Comparison of ENCODE assay signal across 8 cellular contexts in the genomic region with DNA sequence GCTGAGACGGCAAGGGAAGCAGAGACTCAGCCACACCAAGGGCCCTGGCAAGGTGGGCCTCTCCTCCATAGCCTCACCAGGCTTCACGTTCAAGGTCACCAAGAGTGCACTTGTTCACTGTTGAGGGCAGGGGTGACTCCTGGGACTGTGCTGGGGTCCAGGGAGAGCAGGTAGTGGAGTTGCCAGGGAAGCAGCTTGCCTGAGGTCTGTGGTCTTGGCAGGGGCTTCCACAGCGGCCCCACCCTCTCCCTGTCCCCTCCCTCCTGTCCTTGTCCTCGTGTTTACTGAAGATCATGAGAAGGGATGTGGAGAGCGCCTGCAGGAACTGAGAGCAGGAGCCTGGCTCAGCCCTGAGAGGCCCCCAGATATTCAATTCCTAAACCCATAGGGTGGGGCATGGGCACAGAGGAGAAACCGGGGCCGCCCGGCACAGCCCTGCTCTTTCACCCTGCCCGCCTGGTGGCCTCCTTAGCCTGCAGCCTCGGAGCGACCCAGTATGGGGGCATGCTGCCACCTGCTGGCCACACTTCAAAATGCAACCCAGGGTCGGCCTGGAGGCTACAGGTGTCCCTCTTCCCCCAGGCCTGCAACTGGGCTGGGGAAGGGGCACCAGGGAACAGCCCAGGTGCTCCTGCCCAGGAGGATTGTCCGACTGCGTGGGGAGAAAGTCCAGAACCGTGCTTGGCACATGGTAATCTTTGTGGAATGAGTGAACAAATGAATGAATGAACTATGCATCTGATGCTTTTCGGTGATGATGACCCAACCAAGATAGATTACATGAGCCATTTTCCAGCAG. TPM values are rescaled to one million over a fixed set of nuclear protein-coding genes. Genes with fewer than 3 reads are reported as not detected.
DNase-seq lines count a peak whose midpoint lies in the region; ATAC-seq, FAIRE-seq and TF ChIP-seq lines count a peak whose summit lies in the region.
"Not testable (repeated sequence)": the region's sequence is repeated elsewhere in the genome, so short reads cannot be mapped to it uniquely, and the experiment has no call there.

No MANE protein-coding gene starts in this region.

- H3K9ac ChIP-seq in mammary epithelial cell (ENCODE audit: insufficient read depth, low read length); keratinocyte (ENCODE audit: control insufficient read depth, extremely low read depth, insufficient read depth, low read length): not testable (repeated sequence)

- CTCF ChIA-PET in mammary epithelial cell (lab: Charles Lee; ENCODE audit: low non-redundant PET): interaction anchor here (0.6 kb wide), 1 partner anchor 533 kb away, joined by 6 read pairs; no protein-coding TSS in a partner anchor

- H3K36me3 ChIP-seq in mammary epithelial cell (ENCODE audit: insufficient read depth, low read length); keratinocyte (ENCODE audit: control insufficient read depth in 2 of 2, extremely low read depth in 1 of 2, insufficient read depth in 2 of 2, low read length in 2 of 2): not testable (repeated sequence)

- ATAC-seq in GM18870 (IDR thresholded peaks at IDR 0.05; ENCODE audit: unreplicated experiment) (peak; percentile 67), HG03159 (IDR thresholded peaks at IDR 0.05; ENCODE audit: unreplicated experiment) (peak; percentile 79)
- peak; percentile 77 to 81 for ATAC-seq in activated CD4-positive, CD25-positive, alpha-beta regulatory T cell treated with anti-CD3 and anti-CD28 coated beads, Interleukin-2, amount 50 U/mL, for 24 hours

- DNase-seq in AG08396 (ENCODE audit: low spot score) (peak; percentile 85), NCI-H446 (lab: John Stamatoyannopoulos, UW) (peak; percentile 39 to 77), mammary epithelial cell (peak; percentile 56)
- DNase-seq in keratinocyte (ENCODE audit: low read depth, low spot score): not testable (repeated sequence)
- DNase-seq in stimulated activated CD4-positive, alpha-beta T cell treated with anti-CD3 and anti-CD28 coated beads, Interleukin-15, amount 100 ng/mL, for 48 hours (ENCODE audit: low read depth in 2 of 2): peak; percentile 77 to 83

- H3K9me3 ChIP-seq in mammary epithelial cell (replicated peaks; ENCODE audit: insufficient read depth, low read length); keratinocyte (ENCODE audit: control insufficient read depth, low read depth, low read length): not testable (repeated sequence)

- intact Hi-C loops in mammary epithelial cell (cut with micrococcal nuclease): loop anchor here (1.0 to 5.0 kb wide), 5 partner anchors 107 to 588 kb away; no protein-coding TSS in a partner anchor

- not testable (repeated sequence) for H3K4me2 ChIP-seq in mammary epithelial cell (ENCODE audit: insufficient read depth, low read depth, low read length); keratinocyte (ENCODE audit: control insufficient read depth, extremely low read depth, insufficient read depth, low read depth, low read length)

- WGBS in mammary epithelial cell (ENCODE audit: low coverage, missing lambda C conversion rate): 33% methylated on average over 9 of the region's 16 CpGs

- in situ Hi-C loops in mammary epithelial cell (cut with MboI; ENCODE audit: low sequenced_read_pairs in 2 of 2): loop anchor here in 1 of 2 donors (5.0 to 25.0 kb wide), 2 partner anchors 103 to 533 kb away; no protein-coding TSS in a partner anchor

- H3K9me1 ChIP-seq in keratinocyte (ENCODE audit: control insufficient read depth, extremely low read depth, insufficient read depth, low read length): not testable (repeated sequence)

- dilution Hi-C loops in mammary epithelial cell (cut with HindIII; ENCODE audit: low sequenced_read_pairs): not testable (repeated sequence)
- dilution Hi-C loops in keratinocyte (cut with MboI; ENCODE audit: extremely low pct_ligation_motif_present, low sequenced_read_pairs): loop anchor here (25.0 kb wide), 1 partner anchor 553 kb away; no protein-coding TSS in a partner anchor

- TF ChIP-seq CTCF in mammary epithelial cell (conservative IDR thresholded peaks at IDR 0.05 in 1 of 2, IDR thresholded peaks at IDR 0.05 in 1 of 2; ENCODE audit: extremely low read depth in 1 of 2, insufficient read depth in 1 of 2, low read depth in 1 of 2, low read length in 2 of 2): peak; percentile 69 to 88
- peak; percentile 74 to 95 (median 93) for TF ChIP-seq CTCF in keratinocyte (optimal IDR thresholded peaks at IDR 0.05 in 1 of 3, IDR thresholded peaks at IDR 0.05 in 1 of 3, conservative IDR thresholded peaks at IDR 0.05 in 1 of 3; ENCODE audit: extremely low read depth in 1 of 3, insufficient read depth in 2 of 3, low read length in 3 of 3)

- H4K20me1 ChIP-seq in mammary epithelial cell (ENCODE audit: insufficient read depth, low read length); keratinocyte (ENCODE audit: control insufficient read depth, extremely low read depth, insufficient read depth, low read length): not testable (repeated sequence)

- H2AFZ ChIP-seq in mammary epithelial cell (ENCODE audit: low read depth, low read length); keratinocyte (ENCODE audit: control insufficient read depth, low read length): not testable (repeated sequence)

- not testable (repeated sequence) for H3K79me2 ChIP-seq in mammary epithelial cell (ENCODE audit: insufficient read depth, low read length); keratinocyte (ENCODE audit: control insufficient read depth, insufficient read depth, low read length)

- H3K27ac ChIP-seq in mammary epithelial cell (ENCODE audit: insufficient read depth, low read depth, low read length); keratinocyte (ENCODE audit: control insufficient read depth, insufficient read depth, low read length): not testable (repeated sequence)

- not testable (repeated sequence) for H3K4me1 ChIP-seq in mammary epithelial cell (ENCODE audit: insufficient read depth, low read length); keratinocyte (ENCODE audit: control insufficient read depth, extremely low read depth, insufficient read depth, low read length)

- peak; percentile 60 for FAIRE-seq in keratinocyte (lab: Jason Lieb, UNC)

- not testable (repeated sequence) for BruUV-seq in mammary epithelial cell (replicated peaks; lab: Mats Ljungman, UMichigan)

- not testable (repeated sequence) for H3K4me3 ChIP-seq in mammary epithelial cell (replicated peaks in 1 of 3; ENCODE audit: insufficient read depth in 1 of 3, low read depth in 2 of 3, low read length in 3 of 3); keratinocyte (ENCODE audit: control insufficient read depth in 2 of 3, extremely low read depth in 1 of 3, insufficient read depth in 2 of 3, low read depth in 1 of 3, low read length in 3 of 3)

- H3K27me3 ChIP-seq in mammary epithelial cell (ENCODE audit: insufficient read depth, low read length); keratinocyte (ENCODE audit: control insufficient read depth, extremely low read depth, insufficient read depth, low read length): not testable (repeated sequence)

RNA-seq across cellular contexts. Expression of gene ALPI, which starts 15.5 kb away (rescaled TPM):
- total RNA-seq in mammary epithelial cell: not detected
- polyA plus RNA-seq in mammary epithelial cell: not detected
- polyA minus RNA-seq in mammary epithelial cell: not detected
- not detected in 3 replicates for polyA plus RNA-seq in keratinocyte
- not detected for polyA plus RNA-seq in keratinocyte (2011; ENCODE audit: low read depth)
- not detected in 2 replicates for polyA plus RNA-seq in keratinocyte (2011; cell fraction: cytosol; rRNA removed)
- polyA plus RNA-seq in keratinocyte (2011; cell fraction: nucleus; rRNA removed): not detected in 2 replicates
- not detected in 2 replicates for polyA plus RNA-seq in keratinocyte (2012; ENCODE audit: low replicate concordance)
- polyA minus RNA-seq in keratinocyte: not detected in 3 replicates
- not detected for polyA minus RNA-seq in keratinocyte (2011; cell fraction: cytosol; rRNA and poly(A)+ RNA removed)
- polyA minus RNA-seq in keratinocyte (2011; cell fraction: nucleus; rRNA and poly(A)+ RNA removed): not detected in 2 replicates

RNA-seq across cellular contexts. Expression of gene ALPG, which starts 33.8 kb away (rescaled TPM):
- total RNA-seq in mammary epithelial cell: not detected
- polyA plus RNA-seq in mammary epithelial cell: 0.03 TPM
- not detected for polyA minus RNA-seq in mammary epithelial cell
- polyA plus RNA-seq in keratinocyte: not detected in 3 replicates
- not detected for polyA plus RNA-seq in keratinocyte (2011; ENCODE audit: low read depth)
- not detected in 2 replicates for polyA plus RNA-seq in keratinocyte (2011; cell fraction: cytosol; rRNA removed)
- polyA plus RNA-seq in keratinocyte (2011; cell fraction: nucleus; rRNA removed): not detected in 2 replicates
- not detected in 2 replicates for polyA plus RNA-seq in keratinocyte (2012; ENCODE audit: low replicate concordance)
- not detected in 3 replicates for polyA minus RNA-seq in keratinocyte
- polyA minus RNA-seq in keratinocyte (2011; cell fraction: cytosol; rRNA and poly(A)+ RNA removed): not detected
- polyA minus RNA-seq in keratinocyte (2011; cell fraction: nucleus; rRNA and poly(A)+ RNA removed): not detected in 2 replicates

RNA-seq across cellular contexts. Expression of gene ECEL1, which starts 47.2 kb away (rescaled TPM):
- total RNA-seq in mammary epithelial cell: not detected
- polyA plus RNA-seq in mammary epithelial cell (not detected), keratinocyte (not detected in 3 replicates)
- polyA minus RNA-seq in mammary epithelial cell (not detected), keratinocyte (not detected in 3 replicates)
- not detected for polyA plus RNA-seq in keratinocyte (2011; ENCODE audit: low read depth)
- polyA plus RNA-seq in keratinocyte (2011; cell fraction: cytosol; rRNA removed): not detected in 2 replicates
- polyA plus RNA-seq in keratinocyte (2011; cell fraction: nucleus; rRNA removed): not detected in 2 replicates
- not detected in 2 replicates for polyA plus RNA-seq in keratinocyte (2012; ENCODE audit: low replicate concordance)
- polyA minus RNA-seq in keratinocyte (2011; cell fraction: cytosol; rRNA and poly(A)+ RNA removed): not detected
- not detected in 2 replicates for polyA minus RNA-seq in keratinocyte (2011; cell fraction: nucleus; rRNA and poly(A)+ RNA removed)
